Comparison of ENCODE assay signal across 13 cellular contexts in genomic region chr2:36449943-36450392, GRCh38.
DNase-seq lines count a peak whose midpoint lies in the region; ATAC-seq and TF ChIP-seq lines count a peak whose summit lies in the region.
"Had no signal": no experiment of that assay in that cellular context is flagged by ENCODE, and none has a peak within 500 bp of the region (broad histone marks: within the 10 kb centered on the region; RNA-seq: fewer than 3 reads in every experiment).

No MANE protein-coding gene starts in this region.

- H3K4me3 ChIP-seq in SJSA1 (no peak overlapping the region), aorta (ENCODE audit: low read length in 2 of 2) (no peak overlapping the region)

- 9 to 19% methylated on average over 6 of the region's 6 CpGs for WGBS in aorta, 2 donors

- no peaks in the 10 kb centered on the region for H3K27me3 ChIP-seq in SJSA1 (replicated peaks)
- no peaks in the 10 kb centered on the region for H3K27me3 ChIP-seq in aorta (ENCODE audit: control insufficient read depth in 1 of 2, insufficient read depth in 2 of 2, low read length in 1 of 2)

- H3K9me3 ChIP-seq in SJSA1 (replicated peaks) (no peaks in the 10 kb centered on the region), aorta (ENCODE audit: control insufficient read depth, low read length) (no peaks in the 10 kb centered on the region)

- intact Hi-C loops in aorta (cut with DNase I), result loop anchor here (5.0 kb wide), 2 partner anchors 37 to 38 kb away; no protein-coding TSS in a partner anchor

- H3K36me3 ChIP-seq in SJSA1 (peaks cover 79% of the 10 kb centered on the region), aorta (ENCODE audit: control insufficient read depth in 1 of 2, insufficient read depth in 2 of 2, low read length in 1 of 2) (peaks cover 0 to 5% of the 10 kb centered on the region in 2 donors)

- no peaks in the 10 kb centered on the region for H3K9me3 Mint-ChIP-seq in mesothelial cell of epicardium
- H3K9me3 Mint-ChIP-seq: activated T-helper 1 cell treated with anti-CD3 and anti-CD28 coated beads, Interleukin-12 subunit alpha, Interleukin-12 subunit beta, Interleukin-2, Interleukin-4 antibody, amounts not matched to agents 30 ng/mL and 10 ng/mL and 1 ng/mL, durations not matched to agents 14 hours and 24 hours and 36 hours had no signal

- DNase-seq in SJSA1 (ENCODE audit: low read depth in 1 of 2, low spot score in 2 of 2) (peak in 1 of 2 experiments; percentile 30), epithelial cell of prostate (ENCODE audit: low read depth, low spot score) (no peak), mesothelial cell of epicardium (ENCODE audit: low spot score in 2 of 2, unreplicated experiment in 2 of 2) (no peak), aorta (no peak), SK-N-DZ (ENCODE audit: low spot score) (no peak), G401 (ENCODE audit: low spot score) (no peak)
- DNase-seq: activated CD4-positive, CD25-positive, alpha-beta regulatory T cell treated with anti-CD3 and anti-CD28 coated beads, Interleukin-2, amount 50 U/mL, for 72 hours; cortex of kidney; midbrain; NCI-H345; SHP77 had no signal

- H3K27ac ChIP-seq in SJSA1 (peak overlapping the region; percentile 84), epithelial cell of prostate (peak overlapping the region; percentile 35), aorta (ENCODE audit: low read depth in 1 of 2, low read length in 2 of 2) (peak overlapping the region; percentile 85 to 100)

- peaks cover 19% of the 10 kb centered on the region for H3K4me1 Mint-ChIP-seq in mesothelial cell of epicardium

- no peak for TF ChIP-seq CTCF in mesothelial cell of epicardium (IDR thresholded peaks at IDR 0.05; ENCODE audit: unreplicated experiment)

- in situ Hi-C loops in G401 (cut with HindIII; ENCODE audit: low sequenced_read_pairs), result no loop called here

- H3K36me3 Mint-ChIP-seq in mesothelial cell of epicardium, result peaks cover 35% of the 10 kb centered on the region

- peak overlapping the region; percentile 23 for H3K27ac Mint-ChIP-seq in mesothelial cell of epicardium
- H3K27ac Mint-ChIP-seq: activated T-helper 1 cell treated with anti-CD3 and anti-CD28 coated beads, Interleukin-12 subunit alpha, Interleukin-12 subunit beta, Interleukin-2, Interleukin-4 antibody, amounts not matched to agents 30 ng/mL and 10 ng/mL and 1 ng/mL, durations not matched to agents 14 hours and 24 hours and 36 hours had no signal

- ATAC-seq in aorta (ENCODE audit: low FRiP score), result no peak
- ATAC-seq in GM19463 (IDR thresholded peaks at IDR 0.05; ENCODE audit: unreplicated experiment), result no peak

- H3K27me3 Mint-ChIP-seq in mesothelial cell of epicardium (ENCODE audit: low read depth), result no peaks in the 10 kb centered on the region

- no peak overlapping the region for H3K4me3 Mint-ChIP-seq in mesothelial cell of epicardium
- H3K4me3 Mint-ChIP-seq: activated T-helper 1 cell treated with anti-CD3 and anti-CD28 coated beads, Interleukin-12 subunit alpha, Interleukin-12 subunit beta, Interleukin-2, Interleukin-4 antibody, amounts not matched to agents 30 ng/mL and 10 ng/mL and 1 ng/mL, durations not matched to agents 14 hours and 24 hours and 36 hours had no signal

- peaks cover 87% of the 10 kb centered on the region for H3K4me1 ChIP-seq in SJSA1 (replicated peaks)
- H3K4me1 ChIP-seq in aorta (ENCODE audit: control insufficient read depth in 1 of 2, insufficient read depth in 2 of 2, low read length in 2 of 2), result peaks cover 12 to 34% of the 10 kb centered on the region in 2 donors

Comparison
In these comparisons a context has a peak if more than half of its experiments do, and no peak if none do; other contexts are left out.
1. H3K27ac ChIP-seq: peak in every context shown above with its lines; median percentile 92 in aorta; 84 in SJSA1; 35 in epithelial cell of prostate.